Comparison of ENCODE assay signal across 8 cellular contexts in the genomic region with DNA sequence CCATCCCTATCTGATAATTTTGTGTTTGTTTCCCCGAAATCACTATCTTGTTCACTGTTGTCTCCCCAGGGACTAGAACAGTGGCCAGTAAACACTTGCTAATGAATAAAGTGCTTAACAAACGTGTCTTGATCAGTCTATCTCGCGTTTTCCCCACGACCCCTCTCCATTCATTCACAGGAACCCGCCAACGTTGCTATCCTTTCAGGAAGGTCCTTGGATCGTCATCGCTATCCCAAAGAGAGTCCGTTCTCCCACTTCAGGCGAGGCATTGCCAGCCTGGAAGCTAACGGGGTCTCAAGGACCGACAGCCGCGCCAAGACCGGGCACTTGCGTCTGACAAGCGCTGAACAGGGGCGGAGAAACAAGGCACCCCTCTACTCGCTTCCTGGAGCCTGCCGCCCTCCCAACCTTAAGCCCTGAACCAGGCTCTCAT. TPM values are rescaled to one million over a fixed set of nuclear protein-coding genes. Genes with fewer than 3 reads are reported as not detected.
A peak's percentile ranks its signal among the peaks of the same experiment; 100 is the strongest.
DNase-seq lines count a peak whose midpoint lies in the region; ATAC-seq, FAIRE-seq and TF ChIP-seq lines count a peak whose summit lies in the region.

No MANE protein-coding gene starts in this region.

- H3K9me3 Mint-ChIP-seq in nephron progenitor cell, result no peaks in the 10 kb centered on the region

- H3K36me3 Mint-ChIP-seq in nephron progenitor cell (ENCODE audit: low read depth), result peaks cover 17% of the 10 kb centered on the region

- no peak for TF ChIP-seq POLR2A in GM12878 (IDR thresholded peaks at IDR 0.05; ENCODE audit: low read depth, low read length)

- peak overlapping the region; percentile 83 for H3K27ac ChIP-seq in GM12878 (ENCODE audit: control insufficient read depth, insufficient read depth)

- ATAC-seq in GM19043 (IDR thresholded peaks at IDR 0.05; ENCODE audit: low read depth, unreplicated experiment) (peak; percentile 8), HG03060 (IDR thresholded peaks at IDR 0.05; ENCODE audit: low read depth, unreplicated experiment) (peak; percentile 0), GM12878 (peak; percentile 13)

- H3K27me3 Mint-ChIP-seq in nephron progenitor cell (ENCODE audit: low read depth, poor library complexity), result no peaks in the 10 kb centered on the region

- in situ Hi-C loops in GM12878 (cut with MboI), result loop anchor here (25.0 kb wide), 1 partner anchor 1339 kb away; the partner anchor contains the start of gene LRRC28

- POLR2A ChIA-PET in GM12878 (lab: Charles Lee), result no interaction called here

- no peak for FAIRE-seq in GM12878 (lab: Jason Lieb, UNC)
- FAIRE-seq in GM19239 (lab: Jason Lieb, UNC), result no peak

- no peak overlapping the region for H3K27ac Mint-ChIP-seq in nephron progenitor cell

- under 1% methylated on average over 21 of the region's 21 CpGs for WGBS in GM12878 (ENCODE audit: insufficient coverage, insufficient replicate concordance, low lambda C conversion rate, missing lambda C conversion rate)

- no peaks in the 10 kb centered on the region for H3K27me3 ChIP-seq in GM12878 (replicated peaks in 1 of 2; ENCODE audit: control insufficient read depth in 2 of 2, insufficient read depth in 2 of 2, low read length in 1 of 2)
- no peaks in the 10 kb centered on the region for H3K27me3 ChIP-seq in mononuclear cell (ENCODE audit: insufficient read depth, low read length)

- TF ChIP-seq EP300 in GM12878 (IDR thresholded peaks at IDR 0.05; ENCODE audit: borderline replicate concordance in 1 of 2, control insufficient read depth in 1 of 2, low read depth in 2 of 2, low read length in 2 of 2), result no peak

- intact Hi-C loops in GM12878 (cut with micrococcal nuclease; ENCODE audit: unreplicated experiment), result loop anchor here (2.0 to 5.0 kb wide), 2 partner anchors 693 to 1051 kb away; partner anchors contain the start of genes SNRPA1 and TM2D3

- BruUV-seq in GM12878 (replicated peaks; lab: Mats Ljungman, UMichigan), result no TSS peak

- RAD21 ChIA-PET in GM12878 (lab: Charles Lee; ENCODE audit: unreplicated experiment), result interaction anchor here (1.5 kb wide), 1 partner anchor 317 kb away, joined by 5 read pairs; the partner anchor contains the start of gene LRRK1

- H3K4me3 ChIP-seq in GM12878, result peak overlapping the region; percentile 98
- peak overlapping the region; percentile 91 for H3K4me3 ChIP-seq in mononuclear cell (ENCODE audit: low read length)

- H3K4me1 ChIP-seq in GM12878 (ENCODE audit: control insufficient read depth, insufficient read depth, low read length), result peaks cover 17% of the 10 kb centered on the region
- peaks cover 33% of the 10 kb centered on the region for H3K4me1 ChIP-seq in mononuclear cell (ENCODE audit: insufficient read depth, low read length)

- H2AFZ ChIP-seq in GM12878 (ENCODE audit: control insufficient read depth, low read depth, low read length), result peak overlapping the region; percentile 93

- H3K36me3 ChIP-seq in GM12878 (ENCODE audit: control insufficient read depth in 2 of 2, insufficient read depth in 2 of 2, low read length in 1 of 2), result no peaks in the 10 kb centered on the region

- H3K4me3 Mint-ChIP-seq in nephron progenitor cell, result no peak overlapping the region

- peak overlapping the region; percentile 91 for H3K9ac ChIP-seq in GM12878 (ENCODE audit: control insufficient read depth, insufficient read depth, low read length)

- H3K9me3 ChIP-seq in GM12878 (replicated peaks; ENCODE audit: control insufficient read depth, insufficient read depth, low read length) (no peaks in the 10 kb centered on the region), mononuclear cell (ENCODE audit: low read depth, low read length) (no peaks in the 10 kb centered on the region)

- CTCF ChIA-PET in GM12878 (lab: Yijun Ruan, JAX), result interaction anchor here (0.9 to 1.1 kb wide), 3 partner anchors 9 to 251 kb away, joined by 3 to 4 read pairs (median 4); no protein-coding TSS in a partner anchor

- H3K4me2 ChIP-seq in GM12878 (ENCODE audit: control insufficient read depth, insufficient read depth), result peak overlapping the region; percentile 97

- H3K4me1 Mint-ChIP-seq in nephron progenitor cell, result peaks cover 28% of the 10 kb centered on the region

- no peak for TF ChIP-seq RAD21 in GM12878 (IDR thresholded peaks at IDR 0.05; ENCODE audit: insufficient read depth, low read depth, low read length)

- H4K20me1 ChIP-seq in GM12878 (ENCODE audit: control insufficient read depth, insufficient read depth), result no peaks in the 10 kb centered on the region

- no peak for TF ChIP-seq CTCF in GM12878 (IDR thresholded peaks at IDR 0.05 in 2 of 3, conservative IDR thresholded peaks at IDR 0.05 in 1 of 3; ENCODE audit: control insufficient read depth in 2 of 3, extremely low read depth in 1 of 3, insufficient read depth in 1 of 3, low read depth in 3 of 3, low read length in 3 of 3)
- TF ChIP-seq CTCF in nephron progenitor cell (IDR thresholded peaks at IDR 0.05), result no peak

- SMC1A ChIA-PET in GM12878 (lab: Charles Lee; ENCODE audit: uncharacterized antibody, unreplicated experiment), result interaction anchor here (1.4 to 1.6 kb wide), 2 partner anchors 12 to 406 kb away, joined by 3 to 6 read pairs; no protein-coding TSS in a partner anchor

- DNase-seq in GM12878 (ENCODE audit: low read depth, low spot score) (no peak), GF-D8 (lab: John Stamatoyannopoulos, UW) (no peak), GM19239 (ENCODE audit: insufficient read length, low spot score) (no peak), NOMO-1 (lab: John Stamatoyannopoulos, UW; ENCODE audit: unreplicated experiment in 2 of 2) (no peak), nephron progenitor cell (no peak)

- peaks cover 72% of the 10 kb centered on the region for H3K79me2 ChIP-seq in GM12878 (ENCODE audit: control insufficient read depth, insufficient read depth, low read length)

TF ChIP-seq in GM12878, 131 proteins besides CTCF, POLR2A, EP300 and RAD21 (continues in another document):
- 0 out of 2 replicates have a peak, but pooled peaks have one; percentile 13 for TF ChIP-seq BACH1 (IDR thresholded peaks at IDR 0.05; ENCODE audit: borderline replicate concordance)
- TF ChIP-seq LARP7 (IDR thresholded peaks at IDR 0.05), result peak; percentile 56; the same call in 1 of the 2 replicates
- no peak; the same call in 1 of the 2 replicates for TF ChIP-seq RELB (IDR thresholded peaks at IDR 0.05; ENCODE audit: low read depth)
- TF ChIP-seq RUNX3 (IDR thresholded peaks at IDR 0.05; ENCODE audit: low read length), result no peak

RNA-seq across cellular contexts. Expression of gene LINS1, which starts 0.3 kb away (rescaled TPM):
- 82.3 and 88.7 TPM in 2 replicates for total RNA-seq in GM12878 (2013; cell fraction: nucleolus; rRNA removed)
- total RNA-seq in GM12878 (2014; rRNA removed), result 19.9 and 21.8 TPM in 2 replicates
- total RNA-seq in GM12878 (2014; rRNA removed; fragmentation: Illumina TruSeq; extraction: Trizol), result 18.2 and 19.9 TPM in 2 replicates
- total RNA-seq in GM12878 (2021), result 13.5 and 14.7 TPM in 2 replicates
- 13.3 TPM for polyA plus RNA-seq in GM12878 (2011; ENCODE audit: low read depth)
- polyA plus RNA-seq in GM12878 (2011; rRNA removed), result 33.1 and 39.4 TPM in 2 replicates
- 12.0 and 12.4 TPM in 2 replicates for polyA plus RNA-seq in GM12878 (2011; cell fraction: cytosol; rRNA removed)
- 45.1 and 62.8 TPM in 2 replicates for polyA plus RNA-seq in GM12878 (2011; cell fraction: nucleus; rRNA removed)
- 11.7 and 15.1 TPM in 2 replicates for polyA plus RNA-seq in GM12878 (2012)
- 23.6 and 29.7 TPM in 2 replicates for polyA plus RNA-seq in GM12878 (2014; fragmentation: Illumina TruSeq; extraction: Trizol)
- 10 to 100 TPM; 15.1 to 28.4 TPM for polyA plus RNA-seq in GM12878 (2014; fragmentation: Nextera tagmentation; extraction: Ambion mirVana)
- polyA plus RNA-seq in GM12878 (2014; rRNA removed), result 16.1 and 18.0 TPM in 2 replicates
- 10 to 100 TPM; 20.6 to 22.6 TPM for polyA plus RNA-seq in GM12878 (2016; fragmentation: Nextera tagmentation; extraction: Ambion mirVana)
- 17.8 and 18.9 TPM in 2 replicates for polyA minus RNA-seq in GM12878 (2011; rRNA and poly(A)+ RNA removed)
- 8.9 and 9.5 TPM in 2 replicates for polyA minus RNA-seq in GM12878 (2011; cell fraction: cytosol; rRNA and poly(A)+ RNA removed)
- polyA minus RNA-seq in GM12878 (2011; cell fraction: nucleus; rRNA and poly(A)+ RNA removed), result 22.5 and 30.5 TPM in 2 replicates
- total RNA-seq in mononuclear cell, result 116 TPM

RNA-seq across cellular contexts. Expression of gene ASB7, which starts 0.7 kb away (rescaled TPM):
- 48.9 and 55.3 TPM in 2 replicates for total RNA-seq in GM12878 (2013; cell fraction: nucleolus; rRNA removed)
- 10.3 and 12.1 TPM in 2 replicates for total RNA-seq in GM12878 (2014; rRNA removed)
- 7.6 and 9.3 TPM in 2 replicates for total RNA-seq in GM12878 (2014; rRNA removed; fragmentation: Illumina TruSeq; extraction: Trizol)
- total RNA-seq in GM12878 (2021), result 11.7 and 13.2 TPM in 2 replicates
- 5.0 TPM for polyA plus RNA-seq in GM12878 (2011; ENCODE audit: low read depth)
- 13.9 and 16.8 TPM in 2 replicates for polyA plus RNA-seq in GM12878 (2011; rRNA removed)
- 10.4 and 10.8 TPM in 2 replicates for polyA plus RNA-seq in GM12878 (2011; cell fraction: cytosol; rRNA removed)
- polyA plus RNA-seq in GM12878 (2011; cell fraction: nucleus; rRNA removed), result 12.0 and 12.6 TPM in 2 replicates
- 6.1 and 7.9 TPM in 2 replicates for polyA plus RNA-seq in GM12878 (2012)
- 7.2 and 9.2 TPM in 2 replicates for polyA plus RNA-seq in GM12878 (2014; fragmentation: Illumina TruSeq; extraction: Trizol)
- 1 to 10 TPM; 2.7 to 2.8 TPM for polyA plus RNA-seq in GM12878 (2014; fragmentation: Nextera tagmentation; extraction: Ambion mirVana)
- polyA plus RNA-seq in GM12878 (2014; rRNA removed), result 5.8 and 7.5 TPM in 2 replicates
- 10 to 100 TPM in 1 of 2 experiments, 1 to 10 TPM in 1; 9.6 to 11.0 TPM for polyA plus RNA-seq in GM12878 (2016; fragmentation: Nextera tagmentation; extraction: Ambion mirVana)
- 36.6 and 37.6 TPM in 2 replicates for polyA minus RNA-seq in GM12878 (2011; rRNA and poly(A)+ RNA removed)
- polyA minus RNA-seq in GM12878 (2011; cell fraction: cytosol; rRNA and poly(A)+ RNA removed), result 7.9 and 9.0 TPM in 2 replicates
- polyA minus RNA-seq in GM12878 (2011; cell fraction: nucleus; rRNA and poly(A)+ RNA removed), result 14.6 and 24.2 TPM in 2 replicates
- 23.5 TPM for total RNA-seq in mononuclear cell
